ENCODE assay signal across 11 cellular contexts in the genomic region with DNA sequence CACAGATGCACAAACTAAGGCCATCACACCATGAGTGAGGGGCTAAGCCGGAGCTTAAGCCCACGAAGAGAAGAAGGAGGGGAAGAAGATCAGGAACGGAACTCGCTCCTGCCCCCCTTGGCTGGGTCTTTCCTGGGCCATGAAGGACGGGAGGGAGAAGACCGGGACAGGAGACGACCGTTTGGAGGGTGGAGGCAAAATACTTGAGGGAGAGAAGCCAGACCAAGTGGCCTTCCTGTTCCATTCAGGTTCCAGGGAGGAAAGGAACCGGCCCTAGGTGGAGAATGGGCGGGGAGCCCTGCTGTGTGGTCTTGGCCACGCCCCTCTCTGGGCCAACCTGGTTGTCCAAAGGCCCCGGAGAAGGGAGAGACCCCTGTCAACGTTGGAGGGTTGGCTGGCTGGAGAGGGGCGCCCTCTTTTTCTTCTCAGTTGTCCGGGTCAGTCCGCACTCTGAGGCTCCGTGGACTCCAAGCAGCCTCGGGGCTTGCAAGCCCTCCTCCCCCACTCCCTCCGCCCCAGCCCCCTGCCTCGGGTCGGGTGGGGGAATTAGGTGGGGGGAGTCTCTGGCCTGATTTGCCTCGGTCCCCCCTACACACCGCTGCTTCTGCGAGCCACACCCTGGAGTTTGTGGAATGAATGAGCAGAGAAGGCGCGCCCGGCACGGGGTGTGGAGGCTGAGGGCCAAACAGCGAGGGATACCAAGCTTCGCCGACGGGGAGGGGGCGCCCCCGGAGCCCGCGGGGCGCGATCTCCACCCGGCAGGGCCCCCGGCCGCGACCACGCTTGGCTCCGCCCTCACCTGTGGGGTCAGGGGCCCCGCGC. TPM values are rescaled to one million over a fixed set of nuclear protein-coding genes. Genes with fewer than 3 reads are reported as not detected.
DNase-seq lines count a peak whose midpoint lies in the region; ATAC-seq lines count a peak whose summit lies in the region.
"Had no signal": no experiment of that assay in that cellular context is flagged by ENCODE, and none has a peak within 500 bp of the region (broad histone marks: within the 10 kb centered on the region; RNA-seq: fewer than 3 reads in every experiment).

No MANE protein-coding gene starts in this region.

- no peaks in the 10 kb centered on the region for H3K9me3 Mint-ChIP-seq in activated naive CD4-positive, alpha-beta T cell treated with anti-CD3 and anti-CD28 coated beads for 36 hours

- peak overlapping the region; percentile 84 for H3K4me3 ChIP-seq in SK-N-MC
- peak overlapping the region; percentile 72 for H3K4me3 ChIP-seq in iPS-18a (ENCODE audit: low read length)
- H3K4me3 ChIP-seq in thymus (ENCODE audit: low read length), result peak overlapping the region; percentile 29

- H3K9ac ChIP-seq in SK-N-MC (ENCODE audit: insufficient read length) (peak overlapping the region; percentile 80), iPS-18a (ENCODE audit: low read length) (peak overlapping the region; percentile 83)

- no peaks in the 10 kb centered on the region for H3K27me3 ChIP-seq in iPS-18a (ENCODE audit: control insufficient read depth, insufficient read depth, low read length)
- H3K27me3 ChIP-seq in thymus (ENCODE audit: control insufficient read depth, insufficient read depth), result peaks cover 41% of the 10 kb centered on the region

- H3K36me3 ChIP-seq in SK-N-MC (ENCODE audit: insufficient read depth, low read length) (no peaks in the 10 kb centered on the region), iPS-18a (ENCODE audit: control insufficient read depth, low read depth, low read length) (no peaks in the 10 kb centered on the region), thymus (ENCODE audit: control insufficient read depth, insufficient read depth) (no peaks in the 10 kb centered on the region)

- H3K27ac ChIP-seq in SK-N-MC (0 out of 2 replicates have a peak overlapping the region, but pooled peaks have one; percentile 21), iPS-18a (ENCODE audit: low read length) (peak overlapping the region; percentile 13), thymus (ENCODE audit: low read depth) (no peak overlapping the region)

- H3K4me1 Mint-ChIP-seq in activated naive CD4-positive, alpha-beta T cell treated with anti-CD3 and anti-CD28 coated beads for 36 hours (ENCODE audit: low read depth), result peaks cover 7% of the 10 kb centered on the region

- DNase-seq in activated naive CD4-positive, alpha-beta T cell treated with anti-CD3 and anti-CD28 coated beads for 36 hours, result no peak
- DNase-seq in activated naive CD4-positive, alpha-beta T cell treated with Interleukin-2 at 50 U/mL for 16 hours, result no peak
- DNase-seq in SK-N-MC (ENCODE audit: low read depth, low spot score) (no peak), AG08395 (ENCODE audit: low spot score) (no peak), putamen (ENCODE audit: low spot score) (no peak)
- DNase-seq: SHP77 had no signal

- no peak overlapping the region for H3K27ac Mint-ChIP-seq in activated naive CD4-positive, alpha-beta T cell treated with anti-CD3 and anti-CD28 coated beads for 36 hours

- H3K4me1 ChIP-seq in iPS-18a (ENCODE audit: control insufficient read depth, low read depth, low read length), result peaks cover 6% of the 10 kb centered on the region
- H3K4me1 ChIP-seq in thymus (ENCODE audit: control insufficient read depth, insufficient read depth, low read length), result no peaks in the 10 kb centered on the region

- H3K4me3 Mint-ChIP-seq in activated naive CD4-positive, alpha-beta T cell treated with anti-CD3 and anti-CD28 coated beads for 36 hours, result peak overlapping the region; percentile 45

- intact Hi-C loops in activated naive CD4-positive, alpha-beta T cell treated with anti-CD3 and anti-CD28 coated beads for 36 hours (cut with micrococcal nuclease), result no loop called here

- H3K9me3 ChIP-seq in SK-N-MC (ENCODE audit: low read depth, low read length) (no peaks in the 10 kb centered on the region), iPS-18a (ENCODE audit: control insufficient read depth, low read depth, low read length) (no peaks in the 10 kb centered on the region), thymus (ENCODE audit: control insufficient read depth) (no peaks in the 10 kb centered on the region)

- peaks cover 48% of the 10 kb centered on the region for H3K27me3 Mint-ChIP-seq in activated naive CD4-positive, alpha-beta T cell treated with anti-CD3 and anti-CD28 coated beads for 36 hours (ENCODE audit: low read depth)

- ATAC-seq in HG02571 (IDR thresholded peaks at IDR 0.05; ENCODE audit: unreplicated experiment), result no peak

- H3K36me3 Mint-ChIP-seq in activated naive CD4-positive, alpha-beta T cell treated with anti-CD3 and anti-CD28 coated beads for 36 hours (ENCODE audit: low read depth), result no peaks in the 10 kb centered on the region

- CTCF ChIA-PET in activated naive CD4-positive, alpha-beta T cell treated with anti-CD3 and anti-CD28 coated beads for 36 hours (lab: Charles Lee), result no interaction called here

- 4% methylated on average over 46 of the region's 46 CpGs for WGBS in thymus

RNA-seq across cellular contexts. Expression of a gene that starts 0.8 kb away (rescaled TPM):
- total RNA-seq in activated naive CD4-positive, alpha-beta T cell treated with anti-CD3 and anti-CD28 coated beads for 36 hours, result not detected
- polyA plus RNA-seq in thymus, result 0.16 TPM
- total RNA-seq: myocyte, subcutaneous adipose tissue had no signal

Comparison
In these comparisons a context has a peak if more than half of its experiments do, and no peak if none do; other contexts are left out.
1. H3K4me3 ChIP-seq: peak in every context shown above with its lines; median percentile 84 in SK-N-MC; 72 in iPS-18a; 29 in thymus.